ENCODE assay signal across 8 cellular contexts in the genomic region with DNA sequence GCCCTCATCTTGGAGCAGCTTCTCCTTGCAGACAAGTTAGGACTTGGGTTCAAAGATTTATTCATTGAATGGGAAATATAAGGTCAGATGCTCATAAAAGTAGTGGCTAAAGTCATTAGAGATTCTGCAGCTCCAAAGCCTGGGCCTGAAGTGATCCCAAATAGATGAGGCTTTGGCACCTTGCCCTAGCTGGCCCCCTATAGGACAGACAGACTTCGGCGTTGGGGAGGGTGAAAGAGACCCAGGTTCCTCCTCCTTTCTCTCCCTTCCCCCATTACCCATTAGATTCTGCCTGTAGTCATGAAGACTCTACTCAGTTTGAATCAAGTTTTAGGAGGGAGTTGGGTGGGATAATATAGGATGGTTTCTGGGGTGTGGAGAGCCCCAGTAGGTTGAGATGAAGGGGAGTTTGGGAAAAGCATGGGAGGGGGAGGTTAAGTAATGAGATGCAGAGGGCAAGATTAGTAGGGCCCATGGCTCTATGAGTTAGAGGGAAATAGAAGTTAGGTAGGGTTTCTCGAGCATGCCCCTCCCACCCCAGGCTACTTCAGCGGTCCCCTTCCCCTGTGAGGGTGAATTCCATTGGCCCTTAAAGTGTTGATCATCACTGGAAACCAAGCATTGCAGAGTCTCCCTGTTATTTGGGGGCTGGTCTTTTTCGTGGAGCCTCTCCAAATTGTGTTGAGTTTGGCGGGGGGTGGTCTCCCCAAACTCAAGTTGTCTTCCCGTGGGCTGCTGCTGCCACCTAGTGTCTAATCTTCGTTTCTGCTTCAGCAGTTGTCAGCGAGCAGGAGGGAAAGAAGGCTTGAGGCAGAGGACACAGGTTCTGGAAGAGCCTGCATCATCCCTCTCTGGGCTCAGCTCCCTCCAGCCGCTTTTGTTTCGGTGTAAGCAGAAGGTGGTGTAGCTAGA. TPM values are rescaled to one million over a fixed set of nuclear protein-coding genes. Genes with fewer than 3 reads are reported as not detected.
DNase-seq lines count a peak whose midpoint lies in the region; ATAC-seq and TF ChIP-seq lines count a peak whose summit lies in the region.

No MANE protein-coding gene starts in this region.

- H3K79me2 ChIP-seq in OCI-LY3 (ENCODE audit: low read length) (no peaks in the 10 kb centered on the region), parathyroid adenoma (peaks cover 3% of the 10 kb centered on the region)

- H2AFZ ChIP-seq in OCI-LY3 (ENCODE audit: low read depth, low read length): no peak overlapping the region
- H2AFZ ChIP-seq in parathyroid adenoma: no peak overlapping the region

- no peak overlapping the region for H3K9ac ChIP-seq in OCI-LY3 (ENCODE audit: low read length)
- no peak overlapping the region for H3K9ac ChIP-seq in parathyroid adenoma

- no peak overlapping the region for H3K4me3 ChIP-seq in CD8-positive, alpha-beta T cell (ENCODE audit: low read depth, low read length)
- H3K4me3 ChIP-seq in OCI-LY3 (ENCODE audit: low read length) (no peak overlapping the region), fibroblast of pulmonary artery (replicated peaks; ENCODE audit: low read depth, low read length) (no peak overlapping the region), parathyroid adenoma (ENCODE audit: low read depth, low read length) (no peak overlapping the region)

- CTCF ChIA-PET in CD8-positive, alpha-beta T cell (lab: Charles Lee): interaction anchor here (0.6 to 14.7 kb wide), 56 partner anchors 14 to 527 kb away, joined by 3 to 405 read pairs (median 4); partner anchors contain the start of genes IFI6, MAP3K6 and WDTC1

- no peaks in the 10 kb centered on the region for H3K9me3 ChIP-seq in CD8-positive, alpha-beta T cell (ENCODE audit: low read length)
- H3K9me3 ChIP-seq in OCI-LY3 (ENCODE audit: insufficient read depth, low read length) (no peaks in the 10 kb centered on the region), parathyroid adenoma (ENCODE audit: control insufficient read depth, low read length) (no peaks in the 10 kb centered on the region)

- H3K4me3 Mint-ChIP-seq in CD8-positive, alpha-beta T cell: peak overlapping the region; percentile 84
- no peak overlapping the region for H3K4me3 Mint-ChIP-seq in activated T-cell treated with anti-CD3 and anti-CD28 coated beads, Interleukin-2, amount 50 U/mL, for 4 hours

- peak overlapping the region; percentile 37 for H3K27ac Mint-ChIP-seq in CD8-positive, alpha-beta T cell

- no peaks in the 10 kb centered on the region for H3K9me3 Mint-ChIP-seq in CD8-positive, alpha-beta T cell
- H3K9me3 Mint-ChIP-seq in activated T-cell treated with anti-CD3 and anti-CD28 coated beads, Interleukin-2, amount 50 U/mL, for 4 hours: no peaks in the 10 kb centered on the region

- no peak for ATAC-seq in CD8-positive, alpha-beta T cell
- ATAC-seq in activated T-cell treated with anti-CD3 and anti-CD28 coated beads, Interleukin-2, amount 50 U/mL, for 4 hours: no peak
- ATAC-seq in HG02840 (IDR thresholded peaks at IDR 0.05; ENCODE audit: low FRiP score, unreplicated experiment): no peak

- H3K27me3 Mint-ChIP-seq in CD8-positive, alpha-beta T cell (ENCODE audit: low read depth): no peaks in the 10 kb centered on the region
- no peaks in the 10 kb centered on the region for H3K27me3 Mint-ChIP-seq in activated T-cell treated with anti-CD3 and anti-CD28 coated beads, Interleukin-2, amount 50 U/mL, for 4 hours (ENCODE audit: low read depth)

- peaks cover 2% of the 10 kb centered on the region for H3K36me3 Mint-ChIP-seq in CD8-positive, alpha-beta T cell
- no peaks in the 10 kb centered on the region for H3K36me3 Mint-ChIP-seq in activated T-cell treated with anti-CD3 and anti-CD28 coated beads, Interleukin-2, amount 50 U/mL, for 4 hours (ENCODE audit: insufficient read depth)

- H3K4me2 ChIP-seq in OCI-LY3 (ENCODE audit: low read length) (peak overlapping the region; percentile 37), parathyroid adenoma (ENCODE audit: low read length) (no peak overlapping the region)

- POLR2A ChIA-PET in CD8-positive, alpha-beta T cell (lab: Charles Lee): interaction anchor here (0.9 to 3.8 kb wide), 5 partner anchors 12 to 117 kb away, joined by 3 to 40 read pairs (median 3); no protein-coding TSS in a partner anchor

- H3K27ac ChIP-seq in CD8-positive, alpha-beta T cell (ENCODE audit: low read depth, low read length): no peak overlapping the region
- H3K27ac ChIP-seq in OCI-LY3 (ENCODE audit: low read length) (no peak overlapping the region), parathyroid adenoma (no peak overlapping the region)

- intact Hi-C loops in CD8-positive, alpha-beta T cell (cut with DNase I, micrococcal nuclease): loop anchor here (1.0 to 10.0 kb wide), 13 partner anchors 36 to 371 kb away; partner anchors contain the start of genes GPR3 (in 1 of the 2), STX12 (in 1 of the 2) and WDTC1 (in 1 of the 2)

- TF ChIP-seq CTCF in CD8-positive, alpha-beta T cell (IDR thresholded peaks at IDR 0.05): peak; percentile 88
- TF ChIP-seq CTCF in OCI-LY3 (IDR thresholded peaks at IDR 0.05; ENCODE audit: low read depth, low read length): peak; percentile 82
- peak; percentile 84 for TF ChIP-seq CTCF in fibroblast of pulmonary artery (IDR thresholded peaks at IDR 0.05; ENCODE audit: low read length, missing control alignments)
- TF ChIP-seq CTCF in parathyroid adenoma (IDR thresholded peaks at IDR 0.05): peak; percentile 73

- H3K4me1 Mint-ChIP-seq in CD8-positive, alpha-beta T cell (ENCODE audit: low read depth): peaks cover 24% of the 10 kb centered on the region
- H3K4me1 Mint-ChIP-seq in activated T-cell treated with anti-CD3 and anti-CD28 coated beads, Interleukin-2, amount 50 U/mL, for 4 hours (ENCODE audit: low read depth): peaks cover 31% of the 10 kb centered on the region

- DNase-seq in CD8-positive, alpha-beta T cell: peak; percentile 35 to 79 (median 65)
- DNase-seq in HK-2 (ENCODE audit: unreplicated experiment) (peak; percentile 42), fibroblast of pulmonary artery (ENCODE audit: low read depth) (peak; percentile 73), HPDE6-E6E7 (ENCODE audit: extremely low spot score) (no peak)
- peak; percentile 59 for DNase-seq in activated T-cell treated with anti-CD3 and anti-CD28 coated beads, Interleukin-2, amount 50 U/mL, for 4 hours

- peaks cover 59% of the 10 kb centered on the region for H3K4me1 ChIP-seq in CD8-positive, alpha-beta T cell (ENCODE audit: insufficient read depth, low read length)
- peaks cover 35% of the 10 kb centered on the region for H3K4me1 ChIP-seq in OCI-LY3 (ENCODE audit: low read length)
- H3K4me1 ChIP-seq in parathyroid adenoma: no peaks in the 10 kb centered on the region

- no peaks in the 10 kb centered on the region for H3K27me3 ChIP-seq in CD8-positive, alpha-beta T cell (ENCODE audit: insufficient read depth, low read length)
- H3K27me3 ChIP-seq in OCI-LY3 (ENCODE audit: low read depth, low read length) (peaks cover 13% of the 10 kb centered on the region; the same call in 1 of the 2 replicates), parathyroid adenoma (ENCODE audit: control insufficient read depth, insufficient read depth, low read length) (no peaks in the 10 kb centered on the region)

- H3K36me3 ChIP-seq in CD8-positive, alpha-beta T cell (ENCODE audit: insufficient read depth, low read length): no peaks in the 10 kb centered on the region
- no peaks in the 10 kb centered on the region for H3K36me3 ChIP-seq in OCI-LY3 (replicated peaks; ENCODE audit: low read depth, low read length)
- no peaks in the 10 kb centered on the region for H3K36me3 ChIP-seq in parathyroid adenoma (ENCODE audit: control insufficient read depth, insufficient read depth, low read length)

- no peaks in the 10 kb centered on the region for H4K20me1 ChIP-seq in OCI-LY3 (ENCODE audit: insufficient read depth, low read length)

RNA-seq across cellular contexts. Expression of gene AHDC1, which starts 2.1 kb away (rescaled TPM):
- 10 to 100 TPM; 19.5 to 21.1 TPM for total RNA-seq in CD8-positive, alpha-beta T cell
- 1 to 10 TPM; 7.6 to 9.4 (median 8.6) TPM for total RNA-seq in activated T-cell treated with anti-CD3 and anti-CD28 coated beads, Interleukin-2, amount 50 U/mL, for 4 hours

RNA-seq across cellular contexts. Expression of gene FGR, which starts 28.9 kb away (rescaled TPM):
- total RNA-seq in CD8-positive, alpha-beta T cell: 1 to 10 TPM; 1.4 to 2.5 TPM
- under 1 TPM; 0.08 to 0.65 (median 0.61) TPM for total RNA-seq in activated T-cell treated with anti-CD3 and anti-CD28 coated beads, Interleukin-2, amount 50 U/mL, for 4 hours
